In genomic region chr13:61531383-61532065, GRCh38 we compare ENCODE assay signal across 22 cellular contexts.
DNase-seq lines count a peak whose midpoint lies in the region; ATAC-seq and TF ChIP-seq lines count a peak whose summit lies in the region.
"Had no signal": no experiment of that assay in that cellular context is flagged by ENCODE, and none has a peak within 500 bp of the region (broad histone marks: within the 10 kb centered on the region; RNA-seq: fewer than 3 reads in every experiment).

No MANE protein-coding gene starts in this region.

- no peak for TF ChIP-seq CTCF in HL-60 (IDR thresholded peaks at IDR 0.05; ENCODE audit: insufficient read depth, low read length)
- TF ChIP-seq CTCF in OCI-LY3 (IDR thresholded peaks at IDR 0.05; ENCODE audit: low read depth, low read length), result no peak

- H3K27ac ChIP-seq in HL-60 (replicated peaks) (no peak overlapping the region), OCI-LY3 (ENCODE audit: low read length) (no peak overlapping the region)
- H3K27ac ChIP-seq: dorsolateral prefrontal cortex, gastroesophageal sphincter, left lung, tibial nerve had no signal

- no peaks in the 10 kb centered on the region for H3K36me3 ChIP-seq in OCI-LY3 (replicated peaks; ENCODE audit: low read depth, low read length)
- H3K36me3 ChIP-seq: gastroesophageal sphincter, left lung, tibial nerve had no signal

- no peak overlapping the region for H3K4me3 ChIP-seq in HL-60 (replicated peaks; ENCODE audit: insufficient read depth, low read length)
- peak overlapping the region; percentile 15 for H3K4me3 ChIP-seq in OCI-LY3 (ENCODE audit: low read length)
- H3K4me3 ChIP-seq: dorsolateral prefrontal cortex, gastroesophageal sphincter, left lung, tibial nerve had no signal

- peaks cover 13% of the 10 kb centered on the region for H3K4me1 ChIP-seq in OCI-LY3 (ENCODE audit: low read length)
- H3K4me1 ChIP-seq: gastroesophageal sphincter, left lung, tibial nerve had no signal

- H3K4me2 ChIP-seq in OCI-LY3 (ENCODE audit: low read length), result peak overlapping the region; percentile 36
- H3K4me2 ChIP-seq: SK-N-SH had no signal

- H3K9me3 ChIP-seq in OCI-LY3 (ENCODE audit: insufficient read depth, low read length), result no peaks in the 10 kb centered on the region
- H3K9me3 ChIP-seq: gastroesophageal sphincter, SK-N-SH, tibial nerve had no signal

- ATAC-seq in GM18858 (IDR thresholded peaks at IDR 0.05; ENCODE audit: unreplicated experiment) (peak; percentile 64), esophagus mucosa (peak; percentile 33), HG03159 (IDR thresholded peaks at IDR 0.05; ENCODE audit: unreplicated experiment) (no peak)
- ATAC-seq: CD8-positive, alpha-beta T cell; gastroesophageal sphincter; left lung; stimulated activated naive B cell treated with anti-CD40 and anti-IgM and Interleukin-4, amounts not matched to agents 10 μg/mL and 1 μg/mL and 100 μg/mL, for 72 hours had no signal

- no peaks in the 10 kb centered on the region for H3K79me2 ChIP-seq in OCI-LY3 (ENCODE audit: low read length)

- no peaks in the 10 kb centered on the region for H4K20me1 ChIP-seq in OCI-LY3 (ENCODE audit: insufficient read depth, low read length)

- no peak overlapping the region for H3K9ac ChIP-seq in OCI-LY3 (ENCODE audit: low read length)
- H3K9ac ChIP-seq: SK-N-SH had no signal

- 0 out of 2 replicates have a peak overlapping the region, but pooled peaks have one; percentile 23 for H2AFZ ChIP-seq in OCI-LY3 (ENCODE audit: low read depth, low read length)

- H3K27me3 ChIP-seq in HL-60 (ENCODE audit: insufficient read depth, poor library complexity, severe bottlenecking) (no peaks in the 10 kb centered on the region), OCI-LY3 (ENCODE audit: low read depth, low read length) (no peaks in the 10 kb centered on the region)
- H3K27me3 ChIP-seq: dorsolateral prefrontal cortex, gastroesophageal sphincter, left lung, tibial nerve had no signal

- DNase-seq in HL-60 (ENCODE audit: low read depth in 1 of 2, low spot score in 1 of 2) (peak; percentile 17 to 35), NCI-H1694 (lab: John Stamatoyannopoulos, UW) (no peak), HUDEP-2 (lab: John Stamatoyannopoulos, UW; ENCODE audit: unreplicated experiment in 76 of 76) (no peak), kidney tubule cell (ENCODE audit: low spot score) (no peak)
- DNase-seq: activated CD4-positive, alpha-beta T cell treated with anti-CD3 and anti-CD28 coated beads for 48 hours; activated effector memory CD4-positive, alpha-beta T cell treated with anti-CD3 and anti-CD28 coated beads, Interleukin-2, amount 50 U/mL, for 16 hours; CD8-positive, alpha-beta T cell; DMS79 treated with DMSO at 0.1 percent for 48 hours; dorsolateral prefrontal cortex; erythroblast; left lung; NCI-H1092 treated with DMSO at 0.1 percent for 48 hours; NCI-H524; nucleus accumbens; SK-N-SH; stimulated activated naive B cell treated with anti-CD40 and anti-IgM and Interleukin-4, amounts not matched to agents 10 μg/mL and 1 μg/mL and 100 μg/mL, for 72 hours had no signal

Comparison
In these comparisons a context has a peak if more than half of its experiments do, and no peak if none do; other contexts are left out.
1. DNase-seq: peak in HL-60 (2 of 2); none in NCI-H1694 (single experiment), HUDEP-2 (0 of 76) and kidney tubule cell (single experiment).